ENCODE assay signal across 1 cellular context in genomic region chr10:48677625-48678024, GRCh38.
TF ChIP-seq lines count a peak whose summit lies in the region.

No MANE protein-coding gene starts in this region.

TF ChIP-seq in GM12878, 131 proteins besides CTCF, POLR2A, EP300 and RAD21:
- TF ChIP-seq PRDM15 (CRISPR knock-in tag; IDR thresholded peaks at IDR 0.05): no peak
- TF ChIP-seq CBX5 (IDR thresholded peaks at IDR 0.05; ENCODE audit: low read depth): peak; percentile 78; the same call in 1 of the 2 replicates
- peak; percentile 92 for TF ChIP-seq ZNF217 (IDR thresholded peaks at IDR 0.05)
- no peak for TF ChIP-seq CBX3 (IDR thresholded peaks at IDR 0.05; ENCODE audit: borderline replicate concordance, low read depth)
- no peak for TF ChIP-seq BRCA1 (IDR thresholded peaks at IDR 0.05; ENCODE audit: low read depth, low read length)
- no peak for TF ChIP-seq JUND (IDR thresholded peaks at IDR 0.05; ENCODE audit: low read depth, low read length)
- TF ChIP-seq SMARCA5 (IDR thresholded peaks at IDR 0.05): 0 out of 2 replicates have a peak, but pooled peaks have one; percentile 41
- no peak for TF ChIP-seq NRF1 (conservative IDR thresholded peaks at IDR 0.05; ENCODE audit: low read depth, low read length)
- TF ChIP-seq CHD1 (IDR thresholded peaks at IDR 0.05; ENCODE audit: low read depth, low read length): no peak
- TF ChIP-seq SIX5 (IDR thresholded peaks at IDR 0.05; ENCODE audit: low read depth, low read length, severe bottlenecking): no peak
- no peak for TF ChIP-seq HCFC1 (IDR thresholded peaks at IDR 0.05; ENCODE audit: low read length)
- no peak for TF ChIP-seq ETV6 (conservative IDR thresholded peaks at IDR 0.05 in 1 of 2, IDR thresholded peaks at IDR 0.05 in 1 of 2; ENCODE audit: borderline replicate concordance in 1 of 2, low read depth in 1 of 2)
- TF ChIP-seq ZBED1 (IDR thresholded peaks at IDR 0.05; ENCODE audit: borderline replicate concordance): no peak
